Comparison of ENCODE assay signal across 18 cellular contexts in genomic region chr6:144644776-144645175, GRCh38.
A peak's percentile ranks its signal among the peaks of the same experiment; 100 is the strongest.
DNase-seq lines count a peak whose midpoint lies in the region; ATAC-seq, FAIRE-seq and TF ChIP-seq lines count a peak whose summit lies in the region.
"Had no signal": no experiment of that assay in that cellular context is flagged by ENCODE, and none has a peak within 500 bp of the region (broad histone marks: within the 10 kb centered on the region; RNA-seq: fewer than 3 reads in every experiment).

No MANE protein-coding gene starts in this region.

- no peak overlapping the region for H3K4me3 Mint-ChIP-seq in astrocyte (ENCODE audit: unreplicated experiment)
- H3K4me3 Mint-ChIP-seq in activated naive CD4-positive, alpha-beta T cell treated with anti-CD3 and anti-CD28 coated beads, Interleukin-2, amount 10 ng/mL, durations not matched to agents 7 days and 5 days: no peak overlapping the region

- in situ Hi-C loops in HepG2 (cut with HindIII; ENCODE audit: extremely low pct_ligation_motif_present, low pct_unique_long_range_greater_than_20kb): no loop called here

- peaks cover 3% of the 10 kb centered on the region for H3K4me1 Mint-ChIP-seq in astrocyte (ENCODE audit: low read depth, unreplicated experiment)
- no peaks in the 10 kb centered on the region for H3K4me1 Mint-ChIP-seq in activated naive CD4-positive, alpha-beta T cell treated with anti-CD3 and anti-CD28 coated beads, Interleukin-2, amount 10 ng/mL, durations not matched to agents 7 days and 5 days

- no TSS peak for BruUV-seq in HepG2 (replicated peaks; lab: Mats Ljungman, UMichigan)

- no peaks in the 10 kb centered on the region for H3K9me3 ChIP-seq in HepG2 (ENCODE audit: low read length)
- no peaks in the 10 kb centered on the region for H3K9me3 ChIP-seq in right lobe of liver
- no peaks in the 10 kb centered on the region for H3K9me3 ChIP-seq in astrocyte (ENCODE audit: insufficient read depth, low read depth, low read length)
- no peaks in the 10 kb centered on the region for H3K9me3 ChIP-seq in iPS-20b (ENCODE audit: insufficient read depth, low read depth, low read length)
- H3K9me3 ChIP-seq in gastroesophageal sphincter: no peaks in the 10 kb centered on the region

- H3K4me2 ChIP-seq in HepG2 (ENCODE audit: low read depth, low read length) (no peak overlapping the region), astrocyte (ENCODE audit: low read length) (no peak overlapping the region)

- ATAC-seq in HepG2 (no peak), right lobe of liver (no peak), HG02852 (IDR thresholded peaks at IDR 0.05; ENCODE audit: unreplicated experiment) (no peak), gastroesophageal sphincter (no peak)

- TF ChIP-seq CTCF in HepG2 (CRISPR knock-in tag; IDR thresholded peaks at IDR 0.05) (no peak), right lobe of liver (IDR thresholded peaks at IDR 0.05) (no peak), astrocyte (IDR thresholded peaks at IDR 0.05; ENCODE audit: insufficient read depth, low read depth, low read length) (no peak), gastroesophageal sphincter (IDR thresholded peaks at IDR 0.05) (no peak)

- TF ChIP-seq EP300 in HepG2 (IDR thresholded peaks at IDR 0.05; ENCODE audit: low read depth in 2 of 2, low read length in 2 of 2) (peak in 1 of 2 experiments; percentile 78; a peak in 1 of 4 replicates), HepG2 (CRISPR knock-in tag; IDR thresholded peaks at IDR 0.05; ENCODE audit: borderline replicate concordance) (no peak), gastroesophageal sphincter (IDR thresholded peaks at IDR 0.05) (no peak)

- 57% methylated on average over 1 of the region's 1 CpG for WGBS in HepG2 (ENCODE audit: low lambda C conversion rate)
- 82% methylated on average over 1 of the region's 1 CpG for WGBS in right lobe of liver (ENCODE audit: insufficient coverage, low coverage, low lambda C conversion rate, missing lambda C conversion rate)
- 82 to 83% methylated on average over 1 of the region's 1 CpG for WGBS in gastroesophageal sphincter (ENCODE audit: low coverage in 1 of 2), 2 donors

- H3K36me3 ChIP-seq in HepG2 (replicated peaks in 1 of 2; ENCODE audit: control insufficient read depth in 1 of 2, insufficient read depth in 2 of 2, low read length in 2 of 2): no peaks in the 10 kb centered on the region; a peak in 1 of 5 replicates
- H3K36me3 ChIP-seq in right lobe of liver: no peaks in the 10 kb centered on the region
- no peaks in the 10 kb centered on the region for H3K36me3 ChIP-seq in astrocyte (ENCODE audit: insufficient read depth, low read length)
- H3K36me3 ChIP-seq in iPS-20b (ENCODE audit: insufficient read depth, low read depth, low read length): no peaks in the 10 kb centered on the region
- no peaks in the 10 kb centered on the region for H3K36me3 ChIP-seq in gastroesophageal sphincter

- H3K4me3 ChIP-seq in HepG2 (replicated peaks in 1 of 3; ENCODE audit: insufficient read depth in 1 of 3, low read depth in 2 of 3, low read length in 3 of 3): no peak overlapping the region
- H3K4me3 ChIP-seq in right lobe of liver: no peak overlapping the region
- H3K4me3 ChIP-seq in astrocyte (ENCODE audit: insufficient read depth, low read depth, low read length): no peak overlapping the region
- H3K4me3 ChIP-seq in iPS-20b (ENCODE audit: low read length): no peak overlapping the region
- H3K4me3 ChIP-seq in gastroesophageal sphincter: no peak overlapping the region
- H3K4me3 ChIP-seq: SK-N-MC had no signal

- CTCF ChIA-PET in HepG2 (lab: Yijun Ruan, JAX; ENCODE audit: low intra/inter-chr PET ratio, low total read pairs): no interaction called here
- CTCF ChIA-PET in activated naive CD4-positive, alpha-beta T cell treated with anti-CD3 and anti-CD28 coated beads, Interleukin-2, amount 10 ng/mL, durations not matched to agents 7 days and 5 days (lab: Charles Lee): no interaction called here

- H3K79me2 ChIP-seq in HepG2 (ENCODE audit: insufficient read depth, low read length) (peaks cover 6% of the 10 kb centered on the region), astrocyte (ENCODE audit: insufficient read depth, low read length) (no peaks in the 10 kb centered on the region)

- H3K36me3 Mint-ChIP-seq in astrocyte (ENCODE audit: low read depth, unreplicated experiment): no peaks in the 10 kb centered on the region
- H3K36me3 Mint-ChIP-seq in activated naive CD4-positive, alpha-beta T cell treated with anti-CD3 and anti-CD28 coated beads, Interleukin-2, amount 10 ng/mL, durations not matched to agents 7 days and 5 days: peaks cover 17% of the 10 kb centered on the region

- TF ChIP-seq RAD21 in HepG2 (CRISPR knock-in tag; IDR thresholded peaks at IDR 0.05): no peak

- no peak overlapping the region for H3K27ac Mint-ChIP-seq in astrocyte (ENCODE audit: unreplicated experiment)
- no peak overlapping the region for H3K27ac Mint-ChIP-seq in activated naive CD4-positive, alpha-beta T cell treated with anti-CD3 and anti-CD28 coated beads, Interleukin-2, amount 10 ng/mL, durations not matched to agents 7 days and 5 days

- H3K4me1 ChIP-seq in HepG2 (ENCODE audit: insufficient read depth, low read length) (peaks cover 64% of the 10 kb centered on the region), right lobe of liver (peaks cover 0 to 20% (median 5%) of the 10 kb centered on the region in 4 donors), astrocyte (ENCODE audit: insufficient read depth, low read length) (no peaks in the 10 kb centered on the region), iPS-20b (ENCODE audit: insufficient read depth, low read length) (peaks cover 56% of the 10 kb centered on the region), gastroesophageal sphincter (no peaks in the 10 kb centered on the region)

- TF ChIP-seq POLR2A in HepG2 (IDR thresholded peaks at IDR 0.05; ENCODE audit: insufficient read depth in 1 of 2, low read depth in 2 of 2, low read length in 2 of 2) (no peak), right lobe of liver (IDR thresholded peaks at IDR 0.05) (no peak), gastroesophageal sphincter (IDR thresholded peaks at IDR 0.05) (no peak)

- intact Hi-C loops in HepG2 (cut with micrococcal nuclease; ENCODE audit: unreplicated experiment): no loop called here
- intact Hi-C loops in right lobe of liver (cut with DNase I): no loop called here

- H4K20me1 ChIP-seq in HepG2 (ENCODE audit: insufficient read depth, low read length): no peaks in the 10 kb centered on the region
- H4K20me1 ChIP-seq in astrocyte (ENCODE audit: insufficient read depth, low read length): no peaks in the 10 kb centered on the region

- DNase-seq in HepG2 (ENCODE audit: low spot score) (peak; percentile 81), right lobe of liver (no peak), astrocyte (ENCODE audit: low read depth) (peak; percentile 66), HUDEP-2 (lab: John Stamatoyannopoulos, UW; ENCODE audit: unreplicated experiment in 76 of 76) (no peak)
- DNase-seq in activated naive CD4-positive, alpha-beta T cell treated with anti-CD3 and anti-CD28 coated beads, Interleukin-2, amount 10 ng/mL, durations not matched to agents 7 days and 5 days: no peak
- DNase-seq: C1 segment of cervical spinal cord, DMS 273 treated with DMSO at 0.1 percent for 48 hours, KG1, NCI-H1048, NCI-H146, NCI-H2227 treated with DMSO at 0.1 percent for 48 hours, NCI-H526 treated with DMSO at 0.1 percent for 48 hours had no signal

- no peaks in the 10 kb centered on the region for H3K9me3 Mint-ChIP-seq in astrocyte (ENCODE audit: unreplicated experiment)
- H3K9me3 Mint-ChIP-seq in activated naive CD4-positive, alpha-beta T cell treated with anti-CD3 and anti-CD28 coated beads, Interleukin-2, amount 10 ng/mL, durations not matched to agents 7 days and 5 days: no peaks in the 10 kb centered on the region

- POLR2A ChIA-PET in HepG2 (lab: Yijun Ruan, JAX): no interaction called here

- H3K27ac ChIP-seq in HepG2 (ENCODE audit: extremely low read length, insufficient read depth, low read length): peak overlapping the region; percentile 16
- H3K27ac ChIP-seq in right lobe of liver: no peak overlapping the region
- no peak overlapping the region for H3K27ac ChIP-seq in astrocyte (ENCODE audit: low read depth, low read length)
- peak overlapping the region; percentile 62 for H3K27ac ChIP-seq in iPS-20b (ENCODE audit: low read length)
- H3K27ac ChIP-seq in gastroesophageal sphincter: no peak overlapping the region
- H3K27ac ChIP-seq: 22Rv1, SK-N-MC had no signal

- H3K9ac ChIP-seq in HepG2 (ENCODE audit: insufficient read depth, low read depth, low read length) (no peak overlapping the region), astrocyte (ENCODE audit: low read length) (no peak overlapping the region), iPS-20b (ENCODE audit: low read depth, low read length) (peak overlapping the region; percentile 58; the same call in 1 of the 2 replicates)

- H2AFZ ChIP-seq in HepG2 (ENCODE audit: low read length) (no peak overlapping the region), astrocyte (ENCODE audit: low read depth, low read length) (no peak overlapping the region)

- H3K27me3 ChIP-seq in HepG2 (ENCODE audit: control insufficient read depth in 1 of 2, insufficient read depth in 2 of 2, low read length in 2 of 2) (no peaks in the 10 kb centered on the region), right lobe of liver (no peaks in the 10 kb centered on the region), astrocyte (ENCODE audit: insufficient read depth, low read length) (no peaks in the 10 kb centered on the region), iPS-20b (ENCODE audit: insufficient read depth, low read length) (no peaks in the 10 kb centered on the region), gastroesophageal sphincter (no peaks in the 10 kb centered on the region)

- no peaks in the 10 kb centered on the region for H3K27me3 Mint-ChIP-seq in astrocyte (ENCODE audit: low read depth, unreplicated experiment)
- H3K27me3 Mint-ChIP-seq in activated naive CD4-positive, alpha-beta T cell treated with anti-CD3 and anti-CD28 coated beads, Interleukin-2, amount 10 ng/mL, durations not matched to agents 7 days and 5 days: no peaks in the 10 kb centered on the region

- FAIRE-seq in HepG2 (lab: Jason Lieb, UNC) (no peak), astrocyte (lab: Jason Lieb, UNC) (no peak)
- FAIRE-seq: H54 had no signal

Comparison
In these comparisons a context has a peak if more than half of its experiments do, and no peak if none do; other contexts are left out.
1. DNase-seq: peak in HepG2 (single experiment) and astrocyte (single experiment); none in right lobe of liver (0 of 3), activated naive CD4-positive, alpha-beta T cell treated with anti-CD3 and anti-CD28 coated beads, Interleukin-2, amount 10 ng/mL, durations not matched to agents 7 days and 5 days (single experiment) and HUDEP-2 (0 of 76).
2. H3K27ac ChIP-seq: peak in HepG2 (single experiment) and iPS-20b (single experiment); none in right lobe of liver (0 of 3), astrocyte (single experiment) and gastroesophageal sphincter (0 of 4).